Comparison of ENCODE assay signal across 25 cellular contexts in the genomic region with DNA sequence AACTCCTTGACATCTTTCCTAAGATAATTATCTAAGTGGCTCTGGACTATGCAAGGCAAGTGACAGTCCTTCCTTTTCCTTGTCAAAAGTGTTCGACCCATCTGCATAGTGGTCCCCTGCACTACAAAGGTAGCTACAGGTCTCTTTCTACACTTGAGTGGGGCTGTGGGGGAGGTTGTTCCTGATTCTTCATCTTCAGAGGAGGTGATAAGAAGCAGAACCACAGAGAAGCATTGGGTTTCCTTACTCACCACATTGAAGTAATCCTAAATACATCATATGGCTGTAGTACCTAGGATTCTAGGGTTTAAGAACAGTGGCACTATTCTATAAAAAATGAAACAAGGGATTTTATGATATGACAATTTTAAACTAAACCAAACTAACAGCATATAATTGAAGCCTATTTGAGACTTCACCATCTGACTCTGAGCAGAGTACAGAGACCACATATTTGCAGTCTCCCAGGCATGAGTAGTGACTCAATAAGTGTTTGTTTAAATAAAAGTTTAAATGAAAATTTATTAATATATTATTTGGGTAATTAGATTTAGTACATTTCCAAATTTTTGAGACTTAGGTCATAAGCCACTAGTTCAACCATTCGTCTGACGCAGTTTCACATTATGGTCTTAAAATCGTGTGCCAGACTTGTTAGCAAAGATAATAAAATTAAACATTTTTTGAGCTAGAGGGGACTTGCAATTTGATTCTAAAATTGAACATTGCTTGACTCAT. TPM values are rescaled to one million over a fixed set of nuclear protein-coding genes. Genes with fewer than 3 reads are reported as not detected.
DNase-seq lines count a peak whose midpoint lies in the region; ATAC-seq, FAIRE-seq and TF ChIP-seq lines count a peak whose summit lies in the region.
"Had no signal": no experiment of that assay in that cellular context is flagged by ENCODE, and none has a peak within 500 bp of the region (broad histone marks: within the 10 kb centered on the region; RNA-seq: fewer than 3 reads in every experiment).

No MANE protein-coding gene starts in this region.

- no peaks in the 10 kb centered on the region for H3K36me3 Mint-ChIP-seq in activated T-cell treated with anti-CD3 and anti-CD28 coated beads, Interleukin-2, amount 50 U/mL, for 24 hours (ENCODE audit: low read depth)
- no peaks in the 10 kb centered on the region for H3K36me3 Mint-ChIP-seq in activated CD8-positive, alpha-beta T cell treated with anti-CD3 and anti-CD28 coated beads for 36 hours (ENCODE audit: low read depth)

- DNase-seq in activated T-cell treated with anti-CD3 and anti-CD28 coated beads, Interleukin-2, amount 50 U/mL, for 24 hours: no peak
- DNase-seq in activated T-cell treated with anti-CD3 and anti-CD28 coated beads, Interleukin-2, amount 50 U/mL, for 1 hour: no peak
- peak; percentile 17 for DNase-seq in activated CD8-positive, alpha-beta T cell treated with anti-CD3 and anti-CD28 coated beads for 36 hours
- no peak for DNase-seq in kidney
- DNase-seq in OCI-M1 (lab: John Stamatoyannopoulos, UW): no peak
- DNase-seq in H54 (ENCODE audit: insufficient read length, low spot score): no peak
- no peak for DNase-seq in activated effector memory CD4-positive, alpha-beta T cell treated with anti-CD3 and anti-CD28 coated beads, Interleukin-2, amount 50 U/mL, for 16 hours
- DNase-seq in NCI-H1105 treated with DMSO at 0.1 percent for 48 hours (lab: John Stamatoyannopoulos, UW): no peak
- DNase-seq: 8988T; activated CD4-positive, alpha-beta T cell treated with anti-CD3 and anti-CD28 coated beads, Interleukin-2, amount 50 U/mL, for 48 hours; effector CD4-positive, alpha-beta T cell; heart right ventricle; MM.1S; NCI-H1694 treated with DMSO at 0.1 percent for 48 hours; NCI-H446; small intestine; stimulated activated CD4-positive, alpha-beta T cell treated with anti-CD3 and anti-CD28 coated beads, Interleukin-4, amount 100 ng/mL, for 4 hours had no signal

- peak; percentile 58 for FAIRE-seq in kidney (lab: Jason Lieb, UNC)
- FAIRE-seq in H54 (lab: Jason Lieb, UNC): no peak
- FAIRE-seq: H1, islet of Langerhans, small intestine had no signal

- no peak overlapping the region for H3K4me3 Mint-ChIP-seq in activated T-cell treated with anti-CD3 and anti-CD28 coated beads, Interleukin-2, amount 50 U/mL, for 24 hours
- no peak overlapping the region for H3K4me3 Mint-ChIP-seq in activated CD8-positive, alpha-beta T cell treated with anti-CD3 and anti-CD28 coated beads for 36 hours

- H3K4me3 ChIP-seq in kidney (ENCODE audit: low read length in 2 of 2): no peak overlapping the region
- H3K4me3 ChIP-seq: BLaER1 treated with 17β-estradiol and CSF1 and Interleukin-3, amounts not matched to agents 10 nM and 100 nM; heart right ventricle; lung; prostate gland; suprapubic skin had no signal

- POLR2A ChIA-PET in activated CD8-positive, alpha-beta T cell treated with anti-CD3 and anti-CD28 coated beads for 36 hours (lab: Charles Lee): interaction anchor here (0.5 to 1.0 kb wide), 2 partner anchors 16 to 328 kb away, joined by 3 read pairs; no protein-coding TSS in a partner anchor

- no peaks in the 10 kb centered on the region for H3K36me3 ChIP-seq in kidney (ENCODE audit: control insufficient read depth in 1 of 2, insufficient read depth in 2 of 2, low read length in 2 of 2)
- H3K36me3 ChIP-seq: BLaER1 treated with 17β-estradiol and CSF1 and Interleukin-3, amounts not matched to agents 10 nM and 100 nM; heart right ventricle; prostate gland; suprapubic skin had no signal

- TF ChIP-seq CTCF in activated CD8-positive, alpha-beta T cell treated with anti-CD3 and anti-CD28 coated beads for 36 hours (IDR thresholded peaks at IDR 0.05): no peak
- TF ChIP-seq CTCF in kidney (IDR thresholded peaks at IDR 0.05; ENCODE audit: borderline replicate concordance, extremely low read depth, insufficient read depth): no peak

- H3K9ac ChIP-seq in kidney (ENCODE audit: low read length in 2 of 2): no peak overlapping the region
- H3K9ac ChIP-seq: BLaER1 treated with 17β-estradiol and CSF1 and Interleukin-3, amounts not matched to agents 10 nM and 100 nM had no signal

- CTCF ChIA-PET in activated CD8-positive, alpha-beta T cell treated with anti-CD3 and anti-CD28 coated beads for 36 hours (lab: Charles Lee): interaction anchor here (0.6 to 4.0 kb wide), 7 partner anchors 14 to 188 kb away, joined by 3 to 10 read pairs (median 3); no protein-coding TSS in a partner anchor

- ATAC-seq in activated CD8-positive, alpha-beta T cell treated with anti-CD3 and anti-CD28 coated beads for 36 hours: peak; percentile 57
- ATAC-seq: heart right ventricle had no signal

- H3K9me3 Mint-ChIP-seq in activated T-cell treated with anti-CD3 and anti-CD28 coated beads, Interleukin-2, amount 50 U/mL, for 24 hours: no peaks in the 10 kb centered on the region
- no peaks in the 10 kb centered on the region for H3K9me3 Mint-ChIP-seq in activated CD8-positive, alpha-beta T cell treated with anti-CD3 and anti-CD28 coated beads for 36 hours

- no peaks in the 10 kb centered on the region for H3K9me3 ChIP-seq in kidney (ENCODE audit: control insufficient read depth in 1 of 2, low read length in 2 of 2)
- H3K9me3 ChIP-seq: BLaER1 treated with 17β-estradiol and CSF1 and Interleukin-3, amounts not matched to agents 10 nM and 100 nM; heart right ventricle; prostate gland; suprapubic skin had no signal

- peaks cover 21% of the 10 kb centered on the region for H3K4me1 Mint-ChIP-seq in activated T-cell treated with anti-CD3 and anti-CD28 coated beads, Interleukin-2, amount 50 U/mL, for 24 hours (ENCODE audit: low read depth)
- H3K4me1 Mint-ChIP-seq in activated CD8-positive, alpha-beta T cell treated with anti-CD3 and anti-CD28 coated beads for 36 hours (ENCODE audit: low read depth): peaks cover 24% of the 10 kb centered on the region

- H3K27me3 Mint-ChIP-seq in activated T-cell treated with anti-CD3 and anti-CD28 coated beads, Interleukin-2, amount 50 U/mL, for 24 hours: no peaks in the 10 kb centered on the region
- H3K27me3 Mint-ChIP-seq in activated CD8-positive, alpha-beta T cell treated with anti-CD3 and anti-CD28 coated beads for 36 hours: no peaks in the 10 kb centered on the region

- intact Hi-C loops in activated CD8-positive, alpha-beta T cell treated with anti-CD3 and anti-CD28 coated beads for 36 hours (cut with micrococcal nuclease): no loop called here
- intact Hi-C loops in kidney (cut with DNase I): no loop called here

- no peaks in the 10 kb centered on the region for H3K4me1 ChIP-seq in kidney (ENCODE audit: control insufficient read depth in 1 of 2, insufficient read depth in 1 of 2, low read depth in 1 of 2, low read length in 2 of 2)
- H3K4me1 ChIP-seq: BLaER1 treated with 17β-estradiol and CSF1 and Interleukin-3, amounts not matched to agents 10 nM and 100 nM; heart right ventricle; prostate gland; suprapubic skin had no signal

- peak overlapping the region; percentile 31 for H3K27ac Mint-ChIP-seq in activated T-cell treated with anti-CD3 and anti-CD28 coated beads, Interleukin-2, amount 50 U/mL, for 24 hours
- H3K27ac Mint-ChIP-seq in activated CD8-positive, alpha-beta T cell treated with anti-CD3 and anti-CD28 coated beads for 36 hours: peak overlapping the region; percentile 79

- no peak overlapping the region for H3K27ac ChIP-seq in kidney (ENCODE audit: low read depth in 2 of 2, low read length in 2 of 2)
- H3K27ac ChIP-seq: BLaER1 treated with 17β-estradiol and CSF1 and Interleukin-3, amounts not matched to agents 10 nM and 100 nM; heart right ventricle; prostate gland; RWPE1; suprapubic skin; VCaP had no signal

- TF ChIP-seq POLR2A in H54 (IDR thresholded peaks at IDR 0.05; ENCODE audit: low read depth, low read length): no peak

RNA-seq across cellular contexts. Expression of gene NEK7, which starts 54.9 kb away (rescaled TPM):
- 10 to 100 TPM; 71.4 to 76.4 TPM for total RNA-seq in activated CD8-positive, alpha-beta T cell treated with anti-CD3 and anti-CD28 coated beads for 36 hours
- 65.5 TPM for total RNA-seq in kidney
- 17.3 TPM for polyA plus RNA-seq in kidney (ENCODE audit: insufficient read depth, low read depth, low replicate concordance)
